ENCODE assay signal across 9 cellular contexts in genomic region chr14:102318781-102319276, GRCh38. TPM values are rescaled to one million over a fixed set of nuclear protein-coding genes. Genes with fewer than 3 reads are reported as not detected.
DNase-seq lines count a peak whose midpoint lies in the region; ATAC-seq, FAIRE-seq and TF ChIP-seq lines count a peak whose summit lies in the region.
"Had no signal": no experiment of that assay in that cellular context is flagged by ENCODE, and none has a peak within 500 bp of the region (broad histone marks: within the 10 kb centered on the region; RNA-seq: fewer than 3 reads in every experiment).

No MANE protein-coding gene starts in this region.

- FAIRE-seq in small intestine (lab: Jason Lieb, UNC) = no peak
- FAIRE-seq: endometrium had no signal

- 68% methylated on average over 15 of the region's 15 CpGs for WGBS in right cardiac atrium
- WGBS in small intestine, 3 donors = 52 to 62% (median 60%) methylated on average over 15 of the region's 15 CpGs

- H3K27ac ChIP-seq in right cardiac atrium (ENCODE audit: low read length) (peak overlapping the region; percentile 98), small intestine (ENCODE audit: low read depth in 1 of 2, low read length in 1 of 2) (peak overlapping the region; percentile 94 to 95)

- H3K27me3 ChIP-seq in H7 (ENCODE audit: control insufficient read depth, insufficient read depth, low read length) (peaks cover 2% of the 10 kb centered on the region; the same call in 1 of the 2 replicates), right cardiac atrium (ENCODE audit: control insufficient read depth, insufficient read depth) (no peaks in the 10 kb centered on the region), small intestine (ENCODE audit: control insufficient read depth in 2 of 2, insufficient read depth in 2 of 2, low read length in 2 of 2) (no peaks in the 10 kb centered on the region)

- H3K4me1 ChIP-seq in right cardiac atrium (ENCODE audit: control insufficient read depth, insufficient read depth, low read length) (peaks cover 4% of the 10 kb centered on the region), small intestine (ENCODE audit: control insufficient read depth in 2 of 2, insufficient read depth in 1 of 2, low read depth in 1 of 2, low read length in 1 of 2) (peaks cover 5 to 7% of the 10 kb centered on the region in 2 donors)

- DNase-seq in H7 (no peak), right cardiac atrium (peak in 2 of 3 donors; percentile 52 to 60), small intestine (no peak), medulla oblongata (ENCODE audit: extremely low spot score) (no peak), occipital lobe (lab: John Stamatoyannopoulos, UW) (no peak), ureter (ENCODE audit: low spot score) (no peak)

- H3K36me3 ChIP-seq in H7 (replicated peaks; ENCODE audit: control insufficient read depth, insufficient read depth, low read length) (no peaks in the 10 kb centered on the region), small intestine (ENCODE audit: control insufficient read depth in 2 of 2, insufficient read depth in 2 of 2, low read length in 2 of 2) (no peaks in the 10 kb centered on the region)

- H3K9me3 ChIP-seq in right cardiac atrium (ENCODE audit: control insufficient read depth, low read length) (no peaks in the 10 kb centered on the region), small intestine (ENCODE audit: control insufficient read depth, low read depth) (no peaks in the 10 kb centered on the region)

- no peak for TF ChIP-seq CTCF in WI38 (IDR thresholded peaks at IDR 0.05; ENCODE audit: low read depth, low read length)

- intact Hi-C loops in right cardiac atrium (cut with DNase I) = loop anchor here in 1 of 4 donors (10.0 kb wide), 1 partner anchor 234 kb away; the partner anchor contains the start of gene HSP90AA1

- peak in 1 of 2 donors; percentile 0 for ATAC-seq in right cardiac atrium
- ATAC-seq in GM19023 (IDR thresholded peaks at IDR 0.05; ENCODE audit: unreplicated experiment) = no peak

- H3K4me3 ChIP-seq in H7 (ENCODE audit: insufficient read depth, low read depth, low read length) (peak overlapping the region; percentile 89), WI38 (ENCODE audit: low read depth, low read length) (peak overlapping the region; percentile 88), right cardiac atrium (ENCODE audit: low read length) (peak overlapping the region; percentile 82), small intestine (ENCODE audit: low read depth in 1 of 2, low read length in 2 of 2) (peak overlapping the region in 1 of 2 donors; percentile 88)

RNA-seq across cellular contexts. Expression of gene ZNF839, which starts 0.7 kb away (rescaled TPM):
- total RNA-seq in H7 (2014; rRNA removed; shearing (Covaris generic)) = 14.9 and 18.9 TPM in 2 replicates
- 10 to 100 TPM in 1 of 4 donors, 1 to 10 TPM in 3; 5.7 to 11.0 (median 7.0) TPM for total RNA-seq in right cardiac atrium
- polyA plus RNA-seq in right cardiac atrium = 7.0 TPM
- 10 to 100 TPM in 1 of 3 donors, 1 to 10 TPM in 2; 7.8 to 21.7 (median 8.8) TPM for polyA plus RNA-seq in small intestine
- total RNA-seq in occipital lobe = 12.6 TPM
- 18.1 TPM for total RNA-seq in ureter

RNA-seq across cellular contexts. Expression of gene MOK, which starts 13.9 kb away (rescaled TPM):
- total RNA-seq in H7 (2014; rRNA removed; shearing (Covaris generic)) = 2.1 and 2.2 TPM in 2 replicates
- total RNA-seq in right cardiac atrium = 10 to 100 TPM; 11.4 to 18.4 (median 13.5) TPM
- polyA plus RNA-seq in right cardiac atrium = 13.9 TPM
- polyA plus RNA-seq in small intestine = 1 to 10 TPM; 2.9 to 6.4 (median 3.0) TPM
- total RNA-seq in occipital lobe = 28.1 TPM
- 24.4 TPM for total RNA-seq in ureter

RNA-seq across cellular contexts. Expression of gene CINP, which starts 43.9 kb away (rescaled TPM):
- total RNA-seq in H7 (2014; rRNA removed; shearing (Covaris generic)) = 42.3 and 52.9 TPM in 2 replicates
- total RNA-seq in right cardiac atrium = 10 to 100 TPM; 31.8 to 35.3 (median 33.5) TPM
- polyA plus RNA-seq in right cardiac atrium = 38.2 TPM
- 10 to 100 TPM; 30.9 to 39.7 (median 37.4) TPM for polyA plus RNA-seq in small intestine
- 23.1 TPM for total RNA-seq in occipital lobe
- total RNA-seq in ureter = 31.2 TPM

RNA-seq across cellular contexts. Expression of gene TECPR2, which starts 43.9 kb away (rescaled TPM):
- 11.2 and 13.4 TPM in 2 replicates for total RNA-seq in H7 (2014; rRNA removed; shearing (Covaris generic))
- total RNA-seq in right cardiac atrium = 10 to 100 TPM; 15.7 to 32.0 (median 24.3) TPM
- 10.1 TPM for polyA plus RNA-seq in right cardiac atrium
- polyA plus RNA-seq in small intestine = 1 to 10 TPM; 3.2 to 7.7 (median 7.4) TPM
- 15.9 TPM for total RNA-seq in occipital lobe
- total RNA-seq in ureter = 36.3 TPM

Comparison
In these comparisons a context has a peak if more than half of its experiments do, and no peak if none do; other contexts are left out.
1. DNase-seq: peak in right cardiac atrium (2 of 3); none in H7 (single experiment), small intestine (single experiment), medulla oblongata (single experiment), occipital lobe (single experiment) and ureter (single experiment).